ENCODE assay signal across 12 cellular contexts in the genomic region with DNA sequence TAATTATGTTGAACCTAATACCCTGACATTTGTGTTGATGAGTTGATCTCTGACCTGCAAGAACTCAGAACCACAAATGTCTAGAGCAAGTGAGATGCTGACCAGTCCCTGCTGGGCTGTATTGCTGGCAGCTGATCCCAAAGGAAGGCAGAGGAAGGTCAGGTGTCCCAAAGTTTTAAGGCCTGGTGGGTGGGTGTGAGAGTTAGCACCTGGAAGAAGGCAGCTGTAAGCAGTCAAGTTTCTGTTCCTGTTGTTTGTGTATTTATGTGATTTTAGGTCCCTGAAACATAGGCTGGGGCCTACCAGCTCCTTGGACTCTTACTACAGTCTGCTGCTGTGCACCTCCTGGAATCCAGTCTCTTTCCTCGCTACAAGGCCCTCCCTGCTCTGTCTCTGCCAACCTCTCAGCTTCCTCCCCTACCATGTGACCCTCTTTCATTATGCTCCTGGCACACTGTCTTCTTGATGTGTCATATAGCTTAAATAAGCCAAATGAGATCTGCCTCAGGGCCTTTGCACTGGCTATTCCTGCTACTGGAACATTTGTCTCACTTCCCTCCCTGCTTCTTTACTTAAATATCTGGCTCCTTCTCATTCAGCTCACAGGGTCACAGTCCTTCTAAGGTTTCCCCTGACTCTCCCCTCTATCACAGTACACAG. TPM values are rescaled to one million over a fixed set of nuclear protein-coding genes. Genes with fewer than 3 reads are reported as not detected.
A peak's percentile ranks its signal among the peaks of the same experiment; 100 is the strongest.
DNase-seq lines count a peak whose midpoint lies in the region; ATAC-seq and TF ChIP-seq lines count a peak whose summit lies in the region.
"Had no signal": no experiment of that assay in that cellular context is flagged by ENCODE, and none has a peak within 500 bp of the region (broad histone marks: within the 10 kb centered on the region; RNA-seq: fewer than 3 reads in every experiment).

No MANE protein-coding gene starts in this region.

- no peak overlapping the region for H3K4me2 ChIP-seq in PC-3 (ENCODE audit: low read length)

- H3K27me3 ChIP-seq in GM06990 (replicated peaks; ENCODE audit: control insufficient read depth, insufficient read depth, low read length), result no peaks in the 10 kb centered on the region
- H3K27me3 ChIP-seq in endodermal cell (ENCODE audit: control insufficient read depth, insufficient read depth, low read length, poor library complexity, severe bottlenecking), result no peaks in the 10 kb centered on the region
- H3K27me3 ChIP-seq in PC-3 (ENCODE audit: low read length), result no peaks in the 10 kb centered on the region
- H3K27me3 ChIP-seq in WERI-Rb-1 (ENCODE audit: insufficient read depth, low read depth, severe bottlenecking), result no peaks in the 10 kb centered on the region
- H3K27me3 ChIP-seq: colonic mucosa had no signal

- H3K4me3 ChIP-seq in GM06990 (replicated peaks; ENCODE audit: low read depth, low read length) (no peak overlapping the region), endodermal cell (ENCODE audit: low read length) (no peak overlapping the region), PC-3 (ENCODE audit: low read length) (no peak overlapping the region), WERI-Rb-1 (ENCODE audit: low read depth, low read length) (no peak overlapping the region)
- H3K4me3 ChIP-seq: colonic mucosa had no signal

- in situ Hi-C loops in ACHN (cut with HindIII; ENCODE audit: low pct_ligation_motif_present, low pct_unique_long_range_greater_than_20kb, low sequenced_read_pairs), result no loop called here

- H3F3A ChIP-seq in PC-3 (ENCODE audit: low read length, unreplicated experiment), result no peaks in the 10 kb centered on the region

- H3K36me3 Mint-ChIP-seq in endodermal cell (ENCODE audit: low read depth), result no peaks in the 10 kb centered on the region
- H3K36me3 Mint-ChIP-seq: CD4-positive, CD25-positive, alpha-beta regulatory T cell; type B pancreatic cell had no signal

- WGBS in endodermal cell (ENCODE audit: insufficient coverage in 1 of 2, insufficient read length in 1 of 2), 2 experiments, result 87 to 100% methylated on average over 1 of the region's 1 CpG

- BruUV-seq in PC-3 (replicated peaks; lab: Mats Ljungman, UMichigan), result no TSS peak

- no peak overlapping the region for H2AFZ ChIP-seq in PC-3 (ENCODE audit: low read length)

- ATAC-seq in GM21381 (IDR thresholded peaks at IDR 0.05; ENCODE audit: unreplicated experiment), result peak; percentile 49
- peak; percentile 48 for ATAC-seq in HG03159 (IDR thresholded peaks at IDR 0.05; ENCODE audit: unreplicated experiment)
- ATAC-seq in PC-3, result no peak

- H3K4me1 Mint-ChIP-seq in endodermal cell, result peaks cover 16% of the 10 kb centered on the region

- no peak overlapping the region for H3K27ac Mint-ChIP-seq in endodermal cell

- CTCF ChIA-PET in PC-3 (lab: Charles Lee), result no interaction called here

- H3K27me3 Mint-ChIP-seq in endodermal cell (ENCODE audit: insufficient read depth), result no peaks in the 10 kb centered on the region

- intact Hi-C loops in PC-3 (cut with micrococcal nuclease), result no loop called here

- H3K36me3 ChIP-seq in GM06990 (ENCODE audit: control insufficient read depth, insufficient read depth, low read length) (no peaks in the 10 kb centered on the region), endodermal cell (ENCODE audit: control insufficient read depth, insufficient read depth, low read length) (no peaks in the 10 kb centered on the region), PC-3 (ENCODE audit: low read depth, low read length) (no peaks in the 10 kb centered on the region), WERI-Rb-1 (no peaks in the 10 kb centered on the region)
- H3K36me3 ChIP-seq: colonic mucosa had no signal

- POLR2A ChIA-PET in PC-3 (lab: Charles Lee; ENCODE audit: unreplicated experiment), result no interaction called here

- DNase-seq in GM06990 (ENCODE audit: extremely low read depth, insufficient read length), result peak; percentile 14
- no peak for DNase-seq in endodermal cell
- DNase-seq in PC-3, result no peak
- DNase-seq in ACHN, result no peak
- no peak for DNase-seq in occipital lobe (lab: John Stamatoyannopoulos, UW)
- no peak for DNase-seq in WERI-Rb-1
- DNase-seq: CD4-positive, CD25-positive, alpha-beta regulatory T cell; kidney had no signal

- H3K4me1 ChIP-seq in endodermal cell (ENCODE audit: control insufficient read depth, insufficient read depth, low read length), result no peaks in the 10 kb centered on the region
- no peaks in the 10 kb centered on the region for H3K4me1 ChIP-seq in PC-3 (ENCODE audit: insufficient read depth, low read length)

- H3K9ac ChIP-seq in endodermal cell (ENCODE audit: extremely low read depth, low read length, poor library complexity, severe bottlenecking), result no peak overlapping the region
- no peak overlapping the region for H3K9ac ChIP-seq in PC-3 (ENCODE audit: low read length)

- H3K79me2 ChIP-seq in PC-3 (ENCODE audit: low read length), result no peaks in the 10 kb centered on the region

- H4K20me1 ChIP-seq in PC-3 (ENCODE audit: low read length), result no peaks in the 10 kb centered on the region

- H3K27ac ChIP-seq in endodermal cell (ENCODE audit: low read depth, low read length), result no peak overlapping the region
- H3K27ac ChIP-seq in PC-3 (ENCODE audit: low read length), result no peak overlapping the region
- H3K27ac ChIP-seq in WERI-Rb-1, result no peak overlapping the region
- H3K27ac ChIP-seq: colonic mucosa had no signal

- TF ChIP-seq CTCF in GM06990 (IDR thresholded peaks at IDR 0.05; ENCODE audit: insufficient read depth, low read length, poor library complexity, severe bottlenecking), result no peak
- TF ChIP-seq CTCF in endodermal cell (conservative IDR thresholded peaks at IDR 0.05), result no peak
- TF ChIP-seq CTCF in PC-3 (conservative IDR thresholded peaks at IDR 0.05; ENCODE audit: low read depth, low read length), result no peak
- no peak for TF ChIP-seq CTCF in WERI-Rb-1 (IDR thresholded peaks at IDR 0.05; ENCODE audit: low read depth, low read length)

- peak overlapping the region; percentile 53 for H3K4me3 Mint-ChIP-seq in endodermal cell
- H3K4me3 Mint-ChIP-seq: CD4-positive, CD25-positive, alpha-beta regulatory T cell had no signal

- no peaks in the 10 kb centered on the region for H3K9me2 ChIP-seq in PC-3 (replicated peaks; ENCODE audit: low read length)

- no peaks in the 10 kb centered on the region for H3K9me3 Mint-ChIP-seq in endodermal cell
- H3K9me3 Mint-ChIP-seq: CD4-positive, CD25-positive, alpha-beta regulatory T cell; type B pancreatic cell had no signal

- H3K9me3 ChIP-seq in endodermal cell (ENCODE audit: control insufficient read depth, low read length) (no peaks in the 10 kb centered on the region), PC-3 (ENCODE audit: low read length) (no peaks in the 10 kb centered on the region), WERI-Rb-1 (ENCODE audit: severe bottlenecking) (no peaks in the 10 kb centered on the region)
- H3K9me3 ChIP-seq: colonic mucosa had no signal

RNA-seq across cellular contexts. Expression of a gene that starts 31.0 kb away (rescaled TPM):
- total RNA-seq in endodermal cell (10 to 100 TPM; 18.6 to 27.8 TPM), PC-3 (2014; rRNA removed) (6.5 and 8.7 TPM in 2 replicates), occipital lobe (52.4 TPM)
- polyA plus RNA-seq in endodermal cell (2013, experiment 1 of 2), result 18.2 TPM
- polyA plus RNA-seq in endodermal cell (2013, experiment 2 of 2), result 17.5 TPM
